2 cellular contexts compared by ENCODE assay signal in genomic region chr14:21294026-21294425, GRCh38. TPM values are rescaled to one million over a fixed set of nuclear protein-coding genes. Genes with fewer than 3 reads are reported as not detected.
"Had no signal": no experiment of that assay in that cellular context is flagged by ENCODE, and none has a peak within 500 bp of the region (broad histone marks: within the 10 kb centered on the region; RNA-seq: fewer than 3 reads in every experiment).

No MANE protein-coding gene starts in this region.

RNA-seq across cellular contexts. Expression of gene RPGRIP1, which starts 14.1 kb away (rescaled TPM):
- total RNA-seq: HT1080, IMR-90 had no signal
- polyA plus RNA-seq: IMR-90 had no signal
